ENCODE assay signal across 1 cellular context in the genomic region with DNA sequence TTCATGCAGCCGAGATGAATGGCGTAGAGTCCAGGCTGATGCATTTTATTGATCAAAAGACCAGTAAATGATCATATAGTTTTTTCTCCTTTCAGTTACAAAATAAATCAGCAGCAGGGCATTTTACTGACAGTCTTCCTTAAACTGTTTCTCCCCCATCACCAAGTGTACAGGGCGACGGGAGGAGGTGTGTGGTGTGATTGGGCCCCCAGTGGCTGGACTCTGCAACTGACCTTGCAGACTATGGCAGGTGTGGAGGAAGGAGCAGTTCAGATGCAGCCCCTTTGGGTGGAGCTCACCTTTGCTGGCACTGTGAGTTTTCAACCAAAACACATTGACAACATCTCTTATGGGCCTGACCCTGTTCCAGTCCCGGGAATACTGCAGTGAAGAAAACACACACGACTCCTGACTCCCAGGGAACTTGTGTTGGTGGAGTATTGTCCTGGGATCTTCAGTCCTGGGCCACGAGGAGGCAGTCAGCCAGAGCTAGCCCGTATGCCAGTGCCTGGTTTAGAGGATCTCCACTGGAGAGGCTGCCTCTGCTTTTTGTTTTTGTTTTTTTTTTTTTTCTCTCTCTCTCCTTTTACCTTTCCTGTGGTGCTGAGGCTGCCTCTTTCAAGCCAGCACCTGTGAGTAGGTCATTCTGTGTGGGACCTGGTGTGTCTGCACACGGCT.
TF ChIP-seq lines count a peak whose summit lies in the region.

No MANE protein-coding gene starts in this region.

TF ChIP-seq in endothelial cell of umbilical vein, 7 proteins besides CTCF, POLR2A, EP300 and RAD21:
- TF ChIP-seq MAX (IDR thresholded peaks at IDR 0.05; ENCODE audit: insufficient read depth, insufficient read length) (no peak), JUN (IDR thresholded peaks at IDR 0.05; ENCODE audit: borderline replicate concordance, insufficient read depth, insufficient read length, low read depth) (no peak), GATA2 (IDR thresholded peaks at IDR 0.05; ENCODE audit: insufficient read depth, insufficient read length, low read depth, low read length) (no peak), FOS (IDR thresholded peaks at IDR 0.05; ENCODE audit: borderline replicate concordance, insufficient read depth, low read length) (no peak), POLR2AphosphoS5 (IDR thresholded peaks at IDR 0.05; ENCODE audit: insufficient read depth, low read depth, low read length) (no peak), EZH2 (IDR thresholded peaks at IDR 0.05; ENCODE audit: borderline replicate concordance, low read depth, low read length, severe bottlenecking) (no peak), MYC (IDR thresholded peaks at IDR 0.05; ENCODE audit: low read depth, low read length) (no peak)
